19 cellular contexts compared by ENCODE assay signal in the genomic region with DNA sequence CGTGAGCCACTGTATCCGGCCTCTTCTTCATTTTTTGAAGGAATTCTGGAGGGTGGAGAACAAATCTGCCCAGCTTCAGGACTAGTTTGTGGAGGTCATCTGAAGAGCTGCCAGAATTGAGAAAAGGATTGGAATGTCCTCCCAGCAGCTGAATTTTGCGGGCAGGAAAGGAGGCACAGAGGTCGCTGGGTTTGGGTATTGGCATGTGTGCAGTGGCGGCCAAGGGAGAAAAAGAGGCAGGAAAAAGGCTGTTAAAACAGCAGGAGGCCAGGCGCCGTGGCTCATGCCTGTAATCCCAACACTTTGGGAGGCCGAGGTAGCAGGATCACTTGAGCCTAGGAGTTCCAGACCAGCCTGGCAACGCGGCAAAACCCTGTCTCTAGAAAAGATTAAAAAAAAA.
A peak's percentile ranks its signal among the peaks of the same experiment; 100 is the strongest.
DNase-seq lines count a peak whose midpoint lies in the region; ATAC-seq and TF ChIP-seq lines count a peak whose summit lies in the region.
"Had no signal": no experiment of that assay in that cellular context is flagged by ENCODE, and none has a peak within 500 bp of the region (broad histone marks: within the 10 kb centered on the region; RNA-seq: fewer than 3 reads in every experiment).

No MANE protein-coding gene starts in this region.

- no peak for TF ChIP-seq CTCF in coronary artery (IDR thresholded peaks at IDR 0.05)
- no peak for TF ChIP-seq CTCF in GM20000 (IDR thresholded peaks at IDR 0.05; ENCODE audit: extremely low read depth, missing control alignments)

- DNase-seq in LHCN-M2 (ENCODE audit: low read depth), result peak; percentile 47
- no peak for DNase-seq in coronary artery (ENCODE audit: low spot score)
- no peak for DNase-seq in sciatic nerve (ENCODE audit: low spot score)
- DNase-seq in DMS 273 (lab: John Stamatoyannopoulos, UW; ENCODE audit: unreplicated experiment), result no peak
- DNase-seq in HT-29 (ENCODE audit: low spot score), result no peak
- no peak for DNase-seq in GM20000 (ENCODE audit: low spot score)
- no peak for DNase-seq in NCI-H2196 (lab: John Stamatoyannopoulos, UW; ENCODE audit: unreplicated experiment)
- DNase-seq: activated CD4-positive, alpha-beta T cell treated with anti-CD3 and anti-CD28 coated beads for 4 hours; activated naive CD4-positive, alpha-beta T cell treated with anti-CD3 and anti-CD28 coated beads, Interleukin-2, amount 50 U/mL, for 16 hours; CD4-positive, alpha-beta memory T cell; endodermal cell; left cardiac atrium; naive thymus-derived CD8-positive, alpha-beta T cell; NCI-H1417 treated with DMSO at 0.1 percent for 48 hours; NCI-H2107; NK-92 treated with Interleukin-12 subunit alpha and Interleukin-12 subunit beta, amount 100 ng/mL, for 24 hours; Peyer's patch; SJCRH30; T-helper 1 cell had no signal

- intact Hi-C loops in sciatic nerve (cut with DNase I), result no loop called here

- ATAC-seq in sciatic nerve, result peak; percentile 48
- ATAC-seq: naive thymus-derived CD8-positive, alpha-beta T cell had no signal

- peak overlapping the region; percentile 54 to 84 for H3K27ac ChIP-seq in coronary artery
- H3K27ac ChIP-seq: SJCRH30 had no signal

- peak overlapping the region; percentile 3 for H3K4me3 ChIP-seq in coronary artery
- H3K4me3 ChIP-seq: Peyer's patch, SJCRH30 had no signal
